ENCODE assay signal across 9 cellular contexts in the genomic region with DNA sequence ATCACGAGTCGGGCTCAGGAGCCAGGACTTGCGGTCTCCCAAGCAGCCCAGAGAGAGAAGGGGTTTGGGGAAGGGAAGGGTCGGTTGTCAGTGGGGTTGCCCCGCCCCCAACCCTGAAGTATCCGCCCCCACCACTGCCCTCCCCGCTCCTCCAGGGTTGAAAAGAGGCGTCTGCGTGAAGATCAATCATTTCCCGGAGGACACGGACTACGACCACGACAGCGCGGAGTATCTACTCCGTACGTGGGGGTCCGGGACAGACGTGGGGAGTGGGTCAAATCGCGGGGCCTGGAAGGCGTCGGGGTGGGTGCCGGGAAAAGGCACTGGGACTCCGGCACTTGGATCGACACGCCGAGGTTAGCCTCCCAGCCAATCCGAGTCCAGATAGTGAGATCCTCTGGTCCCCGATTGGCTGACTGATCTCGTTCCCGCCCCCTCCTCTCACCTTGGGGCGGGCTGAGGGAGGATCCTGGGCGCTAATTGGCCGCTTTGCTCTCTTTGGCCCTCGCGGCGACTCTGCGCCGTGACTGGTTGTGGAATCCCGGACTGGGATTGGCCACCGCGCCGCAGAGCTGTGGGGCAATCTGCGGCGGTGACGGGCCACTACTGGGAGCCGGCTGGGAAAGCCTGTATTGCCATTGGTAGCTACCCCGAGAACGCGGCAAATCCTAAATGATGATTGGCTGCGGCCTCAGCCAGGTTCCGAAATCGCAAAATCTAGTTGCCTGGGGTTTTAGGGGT. TPM values are rescaled to one million over a fixed set of nuclear protein-coding genes. Genes with fewer than 3 reads are reported as not detected.
DNase-seq lines count a peak whose midpoint lies in the region; ATAC-seq lines count a peak whose summit lies in the region.
"Had no signal": no experiment of that assay in that cellular context is flagged by ENCODE, and none has a peak within 500 bp of the region (broad histone marks: within the 10 kb centered on the region; RNA-seq: fewer than 3 reads in every experiment).

No MANE protein-coding gene starts in this region.

- H3K4me1 Mint-ChIP-seq in activated CD8-positive, alpha-beta T cell treated with anti-CD3 and anti-CD28 coated beads, Interleukin-2, amount 10 ng/mL, durations not matched to agents 7 days and 5 days (ENCODE audit: low read depth): peaks cover 18% of the 10 kb centered on the region
- H3K4me1 Mint-ChIP-seq in naive thymus-derived CD8-positive, alpha-beta T cell: peaks cover 23 to 40% (median 31%) of the 10 kb centered on the region in 4 donors

- peaks cover 38% of the 10 kb centered on the region for H3K27me3 Mint-ChIP-seq in activated CD8-positive, alpha-beta T cell treated with anti-CD3 and anti-CD28 coated beads, Interleukin-2, amount 10 ng/mL, durations not matched to agents 7 days and 5 days (ENCODE audit: low read depth)
- peaks cover 33 to 75% (median 51%) of the 10 kb centered on the region in 5 donors for H3K27me3 Mint-ChIP-seq in naive thymus-derived CD8-positive, alpha-beta T cell

- no peak overlapping the region for H3K27ac ChIP-seq in urinary bladder (ENCODE audit: low read depth)

- no peaks in the 10 kb centered on the region for H3K4me1 ChIP-seq in urinary bladder (ENCODE audit: insufficient read depth)

- peaks cover 4% of the 10 kb centered on the region for H3K36me3 Mint-ChIP-seq in activated CD8-positive, alpha-beta T cell treated with anti-CD3 and anti-CD28 coated beads, Interleukin-2, amount 10 ng/mL, durations not matched to agents 7 days and 5 days (ENCODE audit: low read depth)
- peaks cover 1 to 19% (median 17%) of the 10 kb centered on the region in 3 donors for H3K36me3 Mint-ChIP-seq in naive thymus-derived CD8-positive, alpha-beta T cell

- WGBS in urinary bladder: 2% methylated on average over 54 of the region's 54 CpGs

- peak overlapping the region; percentile 6 for H3K4me3 ChIP-seq in urinary bladder (ENCODE audit: low read depth, low read length)

- no peak for ATAC-seq in activated CD8-positive, alpha-beta T cell treated with anti-CD3 and anti-CD28 coated beads, Interleukin-2, amount 10 ng/mL, durations not matched to agents 7 days and 5 days
- ATAC-seq in naive thymus-derived CD8-positive, alpha-beta T cell: peak; percentile 10 to 55
- no peak for ATAC-seq in left lobe of liver

- no peak overlapping the region for H3K27ac Mint-ChIP-seq in activated CD8-positive, alpha-beta T cell treated with anti-CD3 and anti-CD28 coated beads, Interleukin-2, amount 10 ng/mL, durations not matched to agents 7 days and 5 days
- no peak overlapping the region for H3K27ac Mint-ChIP-seq in naive thymus-derived CD8-positive, alpha-beta T cell

- H3K4me3 Mint-ChIP-seq in activated CD8-positive, alpha-beta T cell treated with anti-CD3 and anti-CD28 coated beads, Interleukin-2, amount 10 ng/mL, durations not matched to agents 7 days and 5 days: peak overlapping the region; percentile 36
- peak overlapping the region; percentile 49 to 90 (median 87) for H3K4me3 Mint-ChIP-seq in naive thymus-derived CD8-positive, alpha-beta T cell

- H3K9me3 Mint-ChIP-seq in activated CD8-positive, alpha-beta T cell treated with anti-CD3 and anti-CD28 coated beads, Interleukin-2, amount 10 ng/mL, durations not matched to agents 7 days and 5 days (ENCODE audit: insufficient read depth): peaks cover 8% of the 10 kb centered on the region
- peaks cover 0 to 16% (median 9%) of the 10 kb centered on the region in 9 donors for H3K9me3 Mint-ChIP-seq in naive thymus-derived CD8-positive, alpha-beta T cell

- DNase-seq in HPDE6-E6E7 (ENCODE audit: extremely low spot score) (peak; percentile 65), fibroblast of peridontal ligament (ENCODE audit: extremely low read depth) (peak; percentile 70), Kasumi-1 (lab: John Stamatoyannopoulos, UW) (no peak), left lobe of liver (ENCODE audit: low spot score) (no peak), kidney glomerular epithelial cell (lab: John Stamatoyannopoulos, UW) (no peak)
- no peak for DNase-seq in activated CD8-positive, alpha-beta T cell treated with anti-CD3 and anti-CD28 coated beads, Interleukin-2, amount 10 ng/mL, durations not matched to agents 7 days and 5 days
- DNase-seq in naive thymus-derived CD8-positive, alpha-beta T cell: peak in 4 of 10 donors; percentile 26 to 47 (median 42)

- H3K36me3 ChIP-seq in urinary bladder (ENCODE audit: insufficient read depth): no peaks in the 10 kb centered on the region

- POLR2A ChIA-PET in activated CD8-positive, alpha-beta T cell treated with anti-CD3 and anti-CD28 coated beads, Interleukin-2, amount 10 ng/mL, durations not matched to agents 7 days and 5 days (lab: Charles Lee): no interaction called here
- POLR2A ChIA-PET in naive thymus-derived CD8-positive, alpha-beta T cell (lab: Charles Lee): no interaction called here

- CTCF ChIA-PET in activated CD8-positive, alpha-beta T cell treated with anti-CD3 and anti-CD28 coated beads, Interleukin-2, amount 10 ng/mL, durations not matched to agents 7 days and 5 days (lab: Charles Lee): no interaction called here

RNA-seq across cellular contexts. Expression of a gene that starts 13.3 kb away (rescaled TPM):
- not detected for total RNA-seq in activated CD8-positive, alpha-beta T cell treated with anti-CD3 and anti-CD28 coated beads, Interleukin-2, amount 10 ng/mL, durations not matched to agents 7 days and 5 days
- total RNA-seq in naive thymus-derived CD8-positive, alpha-beta T cell: not detected
- not detected for polyA plus RNA-seq in naive thymus-derived CD8-positive, alpha-beta T cell
- 1.3 TPM for total RNA-seq in urinary bladder
- not detected for polyA plus RNA-seq in urinary bladder
- total RNA-seq in left lobe of liver: not detected
- total RNA-seq: T-helper 2 cell treated with Interferon-gamma antibody and Interleukin-4, amounts not matched to agents 100 ng/mL and 5 ng/mL, for 36 hours had no signal

RNA-seq across cellular contexts. Expression of a gene that starts 15.4 kb away (rescaled TPM):
- not detected for total RNA-seq in activated CD8-positive, alpha-beta T cell treated with anti-CD3 and anti-CD28 coated beads, Interleukin-2, amount 10 ng/mL, durations not matched to agents 7 days and 5 days
- not detected for total RNA-seq in naive thymus-derived CD8-positive, alpha-beta T cell
- polyA plus RNA-seq in naive thymus-derived CD8-positive, alpha-beta T cell: not detected
- 0.11 TPM for total RNA-seq in urinary bladder
- 0.08 TPM for polyA plus RNA-seq in urinary bladder
- not detected for total RNA-seq in left lobe of liver
- total RNA-seq: T-helper 2 cell treated with Interferon-gamma antibody and Interleukin-4, amounts not matched to agents 100 ng/mL and 5 ng/mL, for 36 hours had no signal

Comparison
In these comparisons a context has a peak if more than half of its experiments do, and no peak if none do; other contexts are left out.
1. DNase-seq: peak in HPDE6-E6E7 (single experiment) and fibroblast of peridontal ligament (single experiment); none in activated CD8-positive, alpha-beta T cell treated with anti-CD3 and anti-CD28 coated beads, Interleukin-2, amount 10 ng/mL, durations not matched to agents 7 days and 5 days (single experiment), Kasumi-1 (0 of 2), left lobe of liver (single experiment) and kidney glomerular epithelial cell (single experiment).
2. ATAC-seq: peak in naive thymus-derived CD8-positive, alpha-beta T cell (2 of 2); none in activated CD8-positive, alpha-beta T cell treated with anti-CD3 and anti-CD28 coated beads, Interleukin-2, amount 10 ng/mL, durations not matched to agents 7 days and 5 days (single experiment) and left lobe of liver (single experiment).